ENCODE assay signal across 10 cellular contexts in the genomic region with DNA sequence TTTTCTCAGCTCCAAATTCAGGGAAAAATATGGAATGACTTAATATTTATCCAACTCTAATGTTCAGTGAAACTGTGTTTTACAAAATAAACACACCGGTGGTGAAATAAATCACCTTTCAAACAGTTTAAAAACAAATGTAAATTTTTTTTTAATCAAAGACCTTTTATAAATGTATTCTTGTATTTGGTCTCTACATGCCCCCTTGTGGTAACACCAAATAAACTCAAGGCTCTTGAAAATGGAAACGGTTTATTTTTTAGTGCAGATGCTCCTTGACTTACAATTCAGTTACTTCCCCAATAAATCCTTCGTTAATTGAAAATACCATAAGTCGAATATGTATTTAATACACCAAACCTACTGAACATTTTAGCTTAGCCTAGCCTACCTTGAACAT. TPM values are rescaled to one million over a fixed set of nuclear protein-coding genes. Genes with fewer than 3 reads are reported as not detected.
DNase-seq lines count a peak whose midpoint lies in the region; ATAC-seq, FAIRE-seq and TF ChIP-seq lines count a peak whose summit lies in the region.
"Had no signal": no experiment of that assay in that cellular context is flagged by ENCODE, and none has a peak within 500 bp of the region (broad histone marks: within the 10 kb centered on the region; RNA-seq: fewer than 3 reads in every experiment).

No MANE protein-coding gene starts in this region.

- TF ChIP-seq CTCF in Loucy (conservative IDR thresholded peaks at IDR 0.05; ENCODE audit: low read length), result peak; percentile 64
- TF ChIP-seq CTCF in bronchial epithelial cell (IDR thresholded peaks at IDR 0.05; ENCODE audit: insufficient read depth, low read length, severe bottlenecking), result no peak
- TF ChIP-seq CTCF in left lung (IDR thresholded peaks at IDR 0.05), result peak in 1 of 2 donors; percentile 32

- ATAC-seq in GM21717 (IDR thresholded peaks at IDR 0.05; ENCODE audit: unreplicated experiment) (no peak), left lung (no peak), HG02938 (IDR thresholded peaks at IDR 0.05; ENCODE audit: unreplicated experiment) (no peak)

- H3K4me2 ChIP-seq in Loucy (ENCODE audit: low read depth, low read length, poor library complexity, severe bottlenecking), result peak overlapping the region; percentile 50

- H3K9me2 ChIP-seq in Loucy (replicated peaks; ENCODE audit: low read depth, low read length), result no peaks in the 10 kb centered on the region

- H3K9me3 ChIP-seq in Loucy (ENCODE audit: insufficient read depth, low read depth, low read length) (no peaks in the 10 kb centered on the region), left lung (no peaks in the 10 kb centered on the region)

- H3K4me1 ChIP-seq in Loucy (ENCODE audit: insufficient read depth, low read length, poor library complexity, severe bottlenecking) (peaks cover 29% of the 10 kb centered on the region), left lung (no peaks in the 10 kb centered on the region)

- no peaks in the 10 kb centered on the region for H3K79me2 ChIP-seq in Loucy (ENCODE audit: insufficient read depth, low read length)

- H3K4me3 ChIP-seq in Loucy (ENCODE audit: low read length, poor library complexity, severe bottlenecking) (peak overlapping the region; percentile 35), bronchial epithelial cell (ENCODE audit: low read depth, low read length) (no peak overlapping the region), left lung (no peak overlapping the region)

- H3K27me3 ChIP-seq in Loucy (ENCODE audit: insufficient read depth, low read length, poor library complexity, severe bottlenecking) (no peaks in the 10 kb centered on the region), bronchial epithelial cell (ENCODE audit: control insufficient read depth, insufficient read depth, low read length) (no peaks in the 10 kb centered on the region), left lung (no peaks in the 10 kb centered on the region)

- no peaks in the 10 kb centered on the region for H3F3A ChIP-seq in Loucy (ENCODE audit: low read depth)

- no peak for FAIRE-seq in bronchial epithelial cell (lab: Jason Lieb, UNC)
- FAIRE-seq: keratinocyte had no signal

- no peak overlapping the region for H3K27ac ChIP-seq in left lung

- H2AFZ ChIP-seq in Loucy (ENCODE audit: low read length), result no peak overlapping the region

- H4K20me1 ChIP-seq in Loucy (ENCODE audit: insufficient read depth, low read length, poor library complexity, severe bottlenecking), result no peaks in the 10 kb centered on the region

- no peak overlapping the region for H3K9ac ChIP-seq in Loucy (ENCODE audit: low read depth, low read length, poor library complexity, severe bottlenecking)

- DNase-seq in DMS53 (lab: John Stamatoyannopoulos, UW) (peak; percentile 67), bronchial epithelial cell (ENCODE audit: low read depth) (peak; percentile 7), myocyte (ENCODE audit: low read depth) (peak; percentile 1), glomerular visceral epithelial cell (ENCODE audit: extremely low spot score) (no peak), left lung (no peak)

- H3K36me3 ChIP-seq in Loucy (ENCODE audit: insufficient read depth, low read length) (no peaks in the 10 kb centered on the region), bronchial epithelial cell (ENCODE audit: control insufficient read depth, insufficient read depth, low read length) (no peaks in the 10 kb centered on the region), left lung (no peaks in the 10 kb centered on the region)

- intact Hi-C loops in left lung (cut with DNase I), result no loop called here

RNA-seq across cellular contexts. Expression of a gene that starts 45.9 kb away (rescaled TPM):
- 1.8 and 4.9 TPM in 2 replicates for total RNA-seq in bronchial epithelial cell
- 0.21 TPM in 1 of 2 replicates, not detected in the other for total RNA-seq in myocyte
- polyA plus RNA-seq in myocyte (2012), result not detected
- 10 to 100 TPM; 33.6 to 37.3 TPM for total RNA-seq in left lung
- total RNA-seq: LHCN-M2 had no signal

Comparison
In these comparisons a context has a peak if more than half of its experiments do, and no peak if none do; other contexts are left out.
1. DNase-seq: peak in DMS53 (single experiment), bronchial epithelial cell (single experiment) and myocyte (single experiment); none in glomerular visceral epithelial cell (single experiment) and left lung (0 of 2).